In the genomic region with DNA sequence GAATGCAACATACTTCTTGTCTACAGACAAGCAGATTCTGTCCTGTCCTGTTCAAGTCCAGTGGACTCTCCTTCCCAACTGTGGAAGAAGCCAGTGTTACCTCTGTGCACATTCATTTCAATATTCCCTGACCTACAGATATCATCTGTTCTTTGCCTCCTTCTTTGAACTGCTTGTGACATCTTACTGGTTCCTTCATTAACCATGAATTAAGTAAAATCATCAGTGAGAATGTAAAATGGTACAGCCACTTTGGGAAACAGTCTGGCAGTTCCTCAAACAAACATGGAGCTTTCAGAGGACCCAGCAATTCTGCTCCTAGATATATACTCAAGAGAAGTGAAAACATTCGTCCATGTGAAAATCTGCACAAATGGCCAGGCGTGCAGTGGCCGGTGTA, we compare ENCODE assay signal across 37 cellular contexts. TPM values are rescaled to one million over a fixed set of nuclear protein-coding genes. Genes with fewer than 3 reads are reported as not detected.
"Had no signal": no experiment of that assay in that cellular context is flagged by ENCODE, and none has a peak within 500 bp of the region (broad histone marks: within the 10 kb centered on the region; RNA-seq: fewer than 3 reads in every experiment).

No MANE protein-coding gene starts in this region.

- H3K9me3 ChIP-seq: adrenal gland, ascending aorta had no signal

- H3K4me3 Mint-ChIP-seq: activated B cell treated with CpG ODN at 0.5 μM for 24 hours; activated CD4-positive, alpha-beta memory T cell treated with anti-CD3 and anti-CD28 coated beads for 36 hours; activated CD4-positive, alpha-beta T cell treated with anti-CD3 and anti-CD28 coated beads, Interleukin-2, amount 10 ng/mL, durations not matched to agents 24 days and 14 days; activated CD8-positive, alpha-beta T cell treated with anti-CD3 and anti-CD28 coated beads for 36 hours; activated naive CD4-positive, alpha-beta T cell treated with anti-CD3 and anti-CD28 coated beads for 36 hours; activated naive CD8-positive, alpha-beta T cell treated with anti-CD3 and anti-CD28 coated beads for 36 hours; activated T-cell treated with anti-CD3 and anti-CD28 coated beads, Interleukin-2, amount 50 U/mL, for 4 hours; activated T-cell treated with anti-CD3 and anti-CD28 coated beads, Interleukin-2, amount 50 U/mL, for 72 hours; activated T-helper 1 cell treated with anti-CD3 and anti-CD28 coated beads, Interleukin-12 subunit alpha, Interleukin-12 subunit beta, Interleukin-2, Interleukin-4 antibody, amounts not matched to agents 30 ng/mL and 10 ng/mL and 1 ng/mL, durations not matched to agents 14 hours and 24 hours and 36 hours; activated T-helper 17 cell treated with anti-CD3 and anti-CD28 coated beads, Interleukin-2, amount 50 U/mL, for 72 hours; brain; T-helper 1 cell treated with Interleukin-12 subunit alpha and Interleukin-12 subunit beta and Interleukin-4 antibody, amounts not matched to agents 30 μg/mL and 1 μg/mL, for 36 hours; T-helper 2 cell treated with Interferon-gamma antibody and Interleukin-4, amounts not matched to agents 5 μg/mL and 100 μg/mL, for 36 hours had no signal

- H3K27me3 ChIP-seq: adrenal gland, ascending aorta had no signal

- ATAC-seq: activated CD8-positive, alpha-beta T cell treated with anti-CD3 and anti-CD28 coated beads for 36 hours; activated naive CD4-positive, alpha-beta T cell treated with anti-CD3 and anti-CD28 coated beads, Interleukin-2, amount 50 U/mL, for 72 hours; activated T-cell treated with anti-CD3 and anti-CD28 coated beads, Interleukin-2, amount 50 U/mL, for 4 hours; activated T-cell treated with anti-CD3 and anti-CD28 coated beads, Interleukin-2, amount 50 U/mL, for 72 hours; activated T-helper 17 cell treated with anti-CD3 and anti-CD28 coated beads, Interleukin-2, amount 50 U/mL, for 72 hours had no signal

- H3K36me3 ChIP-seq: adrenal gland, ascending aorta had no signal

- H3K36me3 Mint-ChIP-seq: activated CD4-positive, alpha-beta memory T cell treated with anti-CD3 and anti-CD28 coated beads for 36 hours; activated naive CD4-positive, alpha-beta T cell treated with anti-CD3 and anti-CD28 coated beads, Interleukin-2, amount 50 U/mL, for 72 hours; activated naive CD8-positive, alpha-beta T cell treated with anti-CD3 and anti-CD28 coated beads for 36 hours; brain had no signal

- H3K27me3 Mint-ChIP-seq: activated B cell treated with CpG ODN at 0.5 μM for 24 hours had no signal

- H3K27ac Mint-ChIP-seq: activated B cell treated with CpG ODN at 0.5 μM for 24 hours; activated CD4-positive, alpha-beta memory T cell treated with anti-CD3 and anti-CD28 coated beads for 36 hours; activated CD4-positive, alpha-beta T cell treated with anti-CD3 and anti-CD28 coated beads, Interleukin-2, amount 10 ng/mL, durations not matched to agents 24 days and 14 days; activated CD8-positive, alpha-beta T cell treated with anti-CD3 and anti-CD28 coated beads for 36 hours; activated naive CD4-positive, alpha-beta T cell treated with anti-CD3 and anti-CD28 coated beads for 36 hours; activated naive CD4-positive, alpha-beta T cell treated with anti-CD3 and anti-CD28 coated beads, Interleukin-2, amount 50 U/mL, for 72 hours; activated naive CD8-positive, alpha-beta T cell treated with anti-CD3 and anti-CD28 coated beads for 36 hours; activated T-cell treated with anti-CD3 and anti-CD28 coated beads, Interleukin-2, amount 50 U/mL, for 72 hours; activated T-helper 1 cell treated with anti-CD3 and anti-CD28 coated beads, Interleukin-12 subunit alpha, Interleukin-12 subunit beta, Interleukin-2, Interleukin-4 antibody, amounts not matched to agents 30 ng/mL and 10 ng/mL and 1 ng/mL, durations not matched to agents 14 hours and 24 hours and 36 hours; activated T-helper 17 cell treated with anti-CD3 and anti-CD28 coated beads, Interleukin-2, amount 50 U/mL, for 72 hours; T-helper 1 cell treated with Interleukin-12 subunit alpha and Interleukin-12 subunit beta and Interleukin-4 antibody, amounts not matched to agents 30 μg/mL and 1 μg/mL, for 36 hours; T-helper 2 cell treated with Interferon-gamma antibody and Interleukin-4, amounts not matched to agents 5 μg/mL and 100 μg/mL, for 36 hours had no signal

- DNase-seq: activated B cell treated with CpG ODN at 0.5 μM for 24 hours; activated CD4-positive, alpha-beta memory T cell treated with anti-CD3 and anti-CD28 coated beads for 36 hours; activated CD4-positive, alpha-beta T cell treated with anti-CD3 and anti-CD28 coated beads for 4 hours; activated CD4-positive, alpha-beta T cell treated with anti-CD3 and anti-CD28 coated beads, Interleukin-2, amount 10 ng/mL, durations not matched to agents 24 days and 14 days; activated CD4-positive, alpha-beta T cell treated with anti-CD3 and anti-CD28 coated beads, Interleukin-2, amount 50 U/mL, for 1 hour; activated CD4-positive, alpha-beta T cell treated with anti-CD3 and anti-CD28 coated beads, Interleukin-2, amount 50 U/mL, for 4 hours; activated CD4-positive, CD25-positive, alpha-beta regulatory T cell treated with anti-CD3 and anti-CD28 coated beads, Interleukin-2, amount 50 U/mL, for 72 hours; activated CD8-positive, alpha-beta memory T cell treated with anti-CD3 and anti-CD28 coated beads, Interleukin-2, amount 50 U/mL, for 4 hours; activated CD8-positive, alpha-beta T cell treated with anti-CD3 and anti-CD28 coated beads for 36 hours; activated effector memory CD4-positive, alpha-beta T cell treated with anti-CD3 and anti-CD28 coated beads, Interleukin-2, amount 50 U/mL, for 16 hours; activated gamma-delta T cell treated with Interleukin-2 at 50 U/mL for 16 hours; activated naive CD4-positive, alpha-beta T cell; activated naive CD4-positive, alpha-beta T cell treated with anti-CD3 and anti-CD28 coated beads for 36 hours; activated naive CD4-positive, alpha-beta T cell treated with anti-CD3 and anti-CD28 coated beads, Interleukin-2, amount 50 U/mL, for 16 hours; activated naive CD8-positive, alpha-beta T cell treated with anti-CD3 and anti-CD28 coated beads for 36 hours; activated T-cell treated with anti-CD3 and anti-CD28 coated beads for 4 hours; activated T-cell treated with anti-CD3 and anti-CD28 coated beads, Interleukin-2, amount 50 U/mL, for 1 hour; activated T-cell treated with anti-CD3 and anti-CD28 coated beads, Interleukin-2, amount 50 U/mL, for 4 hours; activated T-cell treated with anti-CD3 and anti-CD28 coated beads, Interleukin-2, amount 50 U/mL, for 72 hours; adrenal gland; amniotic stem cell; central memory CD4-positive, alpha-beta T cell; T-helper 1 cell; T-helper 2 cell; T-helper 9 cell had no signal

- H3K27ac ChIP-seq: adrenal gland, VCaP had no signal

- H3K4me3 ChIP-seq: adrenal gland, ascending aorta had no signal

- H3K9me3 Mint-ChIP-seq: activated B cell treated with CpG ODN at 0.5 μM for 24 hours; activated CD4-positive, alpha-beta memory T cell treated with anti-CD3 and anti-CD28 coated beads for 36 hours; activated CD4-positive, alpha-beta T cell treated with anti-CD3 and anti-CD28 coated beads, Interleukin-2, amount 10 ng/mL, durations not matched to agents 24 days and 14 days; activated CD8-positive, alpha-beta T cell treated with anti-CD3 and anti-CD28 coated beads for 36 hours; activated naive CD4-positive, alpha-beta T cell treated with anti-CD3 and anti-CD28 coated beads for 36 hours; activated naive CD4-positive, alpha-beta T cell treated with anti-CD3 and anti-CD28 coated beads, Interleukin-2, amount 50 U/mL, for 72 hours; activated naive CD8-positive, alpha-beta T cell treated with anti-CD3 and anti-CD28 coated beads for 36 hours; activated T-cell treated with anti-CD3 and anti-CD28 coated beads, Interleukin-2, amount 50 U/mL, for 4 hours; activated T-cell treated with anti-CD3 and anti-CD28 coated beads, Interleukin-2, amount 50 U/mL, for 72 hours; activated T-helper 1 cell treated with anti-CD3 and anti-CD28 coated beads, Interleukin-12 subunit alpha, Interleukin-12 subunit beta, Interleukin-2, Interleukin-4 antibody, amounts not matched to agents 30 ng/mL and 10 ng/mL and 1 ng/mL, durations not matched to agents 14 hours and 24 hours and 36 hours; activated T-helper 17 cell treated with anti-CD3 and anti-CD28 coated beads, Interleukin-2, amount 50 U/mL, for 72 hours; T-helper 1 cell treated with Interleukin-12 subunit alpha and Interleukin-12 subunit beta and Interleukin-4 antibody, amounts not matched to agents 30 μg/mL and 1 μg/mL, for 36 hours; T-helper 2 cell treated with Interferon-gamma antibody and Interleukin-4, amounts not matched to agents 5 μg/mL and 100 μg/mL, for 36 hours had no signal

RNA-seq across cellular contexts. Expression of gene SRARP, which starts 6.8 kb away (rescaled TPM):
- total RNA-seq: activated B cell treated with CpG ODN at 0.5 μM for 24 hours; activated CD4-positive, alpha-beta memory T cell treated with anti-CD3 and anti-CD28 coated beads for 36 hours; activated CD4-positive, alpha-beta T cell treated with anti-CD3 and anti-CD28 coated beads, Interleukin-2, amount 10 ng/mL, durations not matched to agents 24 days and 14 days; activated CD8-positive, alpha-beta memory T cell treated with anti-CD3 and anti-CD28 coated beads for 36 hours; activated CD8-positive, alpha-beta T cell treated with anti-CD3 and anti-CD28 coated beads for 36 hours; activated naive CD4-positive, alpha-beta T cell treated with anti-CD3 and anti-CD28 coated beads for 36 hours; activated naive CD4-positive, alpha-beta T cell treated with anti-CD3 and anti-CD28 coated beads, Interleukin-2, amount 50 U/mL, for 72 hours; activated naive CD8-positive, alpha-beta T cell treated with anti-CD3 and anti-CD28 coated beads for 36 hours; activated T-cell treated with anti-CD3 and anti-CD28 coated beads, Interleukin-2, amount 50 U/mL, for 4 hours; activated T-cell treated with anti-CD3 and anti-CD28 coated beads, Interleukin-2, amount 50 U/mL, for 72 hours; activated T-helper 1 cell treated with anti-CD3 and anti-CD28 coated beads, Interleukin-12 subunit alpha, Interleukin-12 subunit beta, Interleukin-2, Interleukin-4 antibody, amounts not matched to agents 30 ng/mL and 10 ng/mL and 1 ng/mL, durations not matched to agents 14 hours and 24 hours and 36 hours; activated T-helper 17 cell treated with anti-CD3 and anti-CD28 coated beads, Interleukin-2, amount 50 U/mL, for 72 hours; adrenal gland; ascending aorta; bronchial epithelial cell; cardiac septum had no signal
- polyA plus RNA-seq: adrenal gland had no signal

RNA-seq across cellular contexts. Expression of gene HSPB7, which starts 7.0 kb away (rescaled TPM):
- total RNA-seq: activated B cell treated with CpG ODN at 0.5 μM for 24 hours; activated CD4-positive, alpha-beta memory T cell treated with anti-CD3 and anti-CD28 coated beads for 36 hours; activated CD4-positive, alpha-beta T cell treated with anti-CD3 and anti-CD28 coated beads, Interleukin-2, amount 10 ng/mL, durations not matched to agents 24 days and 14 days; activated CD8-positive, alpha-beta memory T cell treated with anti-CD3 and anti-CD28 coated beads for 36 hours; activated CD8-positive, alpha-beta T cell treated with anti-CD3 and anti-CD28 coated beads for 36 hours; activated naive CD4-positive, alpha-beta T cell treated with anti-CD3 and anti-CD28 coated beads for 36 hours; activated naive CD4-positive, alpha-beta T cell treated with anti-CD3 and anti-CD28 coated beads, Interleukin-2, amount 50 U/mL, for 72 hours; activated naive CD8-positive, alpha-beta T cell treated with anti-CD3 and anti-CD28 coated beads for 36 hours; activated T-cell treated with anti-CD3 and anti-CD28 coated beads, Interleukin-2, amount 50 U/mL, for 72 hours; activated T-helper 1 cell treated with anti-CD3 and anti-CD28 coated beads, Interleukin-12 subunit alpha, Interleukin-12 subunit beta, Interleukin-2, Interleukin-4 antibody, amounts not matched to agents 30 ng/mL and 10 ng/mL and 1 ng/mL, durations not matched to agents 14 hours and 24 hours and 36 hours; activated T-helper 17 cell treated with anti-CD3 and anti-CD28 coated beads, Interleukin-2, amount 50 U/mL, for 72 hours; bronchial epithelial cell had no signal

RNA-seq across cellular contexts. Expression of gene CLCNKA, which starts 11.0 kb away (rescaled TPM):
- total RNA-seq: activated CD4-positive, alpha-beta memory T cell treated with anti-CD3 and anti-CD28 coated beads for 36 hours; activated CD4-positive, alpha-beta T cell treated with anti-CD3 and anti-CD28 coated beads, Interleukin-2, amount 10 ng/mL, durations not matched to agents 24 days and 14 days; activated CD8-positive, alpha-beta memory T cell treated with anti-CD3 and anti-CD28 coated beads for 36 hours; activated CD8-positive, alpha-beta T cell treated with anti-CD3 and anti-CD28 coated beads for 36 hours; activated naive CD4-positive, alpha-beta T cell treated with anti-CD3 and anti-CD28 coated beads for 36 hours; activated naive CD8-positive, alpha-beta T cell treated with anti-CD3 and anti-CD28 coated beads for 36 hours; activated T-cell treated with anti-CD3 and anti-CD28 coated beads, Interleukin-2, amount 50 U/mL, for 4 hours; activated T-cell treated with anti-CD3 and anti-CD28 coated beads, Interleukin-2, amount 50 U/mL, for 72 hours; activated T-helper 1 cell treated with anti-CD3 and anti-CD28 coated beads, Interleukin-12 subunit alpha, Interleukin-12 subunit beta, Interleukin-2, Interleukin-4 antibody, amounts not matched to agents 30 ng/mL and 10 ng/mL and 1 ng/mL, durations not matched to agents 14 hours and 24 hours and 36 hours; ascending aorta; bronchial epithelial cell; cerebellum had no signal

RNA-seq across cellular contexts. Expression of gene CLCNKB, which starts 32.7 kb away (rescaled TPM):
- total RNA-seq: activated B cell treated with CpG ODN at 0.5 μM for 24 hours; activated CD4-positive, alpha-beta memory T cell treated with anti-CD3 and anti-CD28 coated beads for 36 hours; activated CD4-positive, alpha-beta T cell treated with anti-CD3 and anti-CD28 coated beads, Interleukin-2, amount 10 ng/mL, durations not matched to agents 24 days and 14 days; activated CD8-positive, alpha-beta memory T cell treated with anti-CD3 and anti-CD28 coated beads for 36 hours; activated CD8-positive, alpha-beta T cell treated with anti-CD3 and anti-CD28 coated beads for 36 hours; activated naive CD4-positive, alpha-beta T cell treated with anti-CD3 and anti-CD28 coated beads for 36 hours; activated naive CD4-positive, alpha-beta T cell treated with anti-CD3 and anti-CD28 coated beads, Interleukin-2, amount 50 U/mL, for 72 hours; activated naive CD8-positive, alpha-beta T cell treated with anti-CD3 and anti-CD28 coated beads for 36 hours; activated T-cell treated with anti-CD3 and anti-CD28 coated beads, Interleukin-2, amount 50 U/mL, for 4 hours; activated T-cell treated with anti-CD3 and anti-CD28 coated beads, Interleukin-2, amount 50 U/mL, for 72 hours; activated T-helper 1 cell treated with anti-CD3 and anti-CD28 coated beads, Interleukin-12 subunit alpha, Interleukin-12 subunit beta, Interleukin-2, Interleukin-4 antibody, amounts not matched to agents 30 ng/mL and 10 ng/mL and 1 ng/mL, durations not matched to agents 14 hours and 24 hours and 36 hours; ascending aorta had no signal
